2 cellular contexts compared by ENCODE assay signal in genomic region chr20:58650181-58650775, GRCh38.
TF ChIP-seq lines count a peak whose summit lies in the region.

No MANE protein-coding gene starts in this region.

TF ChIP-seq in HCT116, 20 proteins besides CTCF, POLR2A, EP300 and RAD21:
- no peak for TF ChIP-seq SIN3A (IDR thresholded peaks at IDR 0.05; ENCODE audit: low read depth)
- TF ChIP-seq EGR1 (IDR thresholded peaks at IDR 0.05; ENCODE audit: low read depth) = no peak
- TF ChIP-seq, protein P1, sequence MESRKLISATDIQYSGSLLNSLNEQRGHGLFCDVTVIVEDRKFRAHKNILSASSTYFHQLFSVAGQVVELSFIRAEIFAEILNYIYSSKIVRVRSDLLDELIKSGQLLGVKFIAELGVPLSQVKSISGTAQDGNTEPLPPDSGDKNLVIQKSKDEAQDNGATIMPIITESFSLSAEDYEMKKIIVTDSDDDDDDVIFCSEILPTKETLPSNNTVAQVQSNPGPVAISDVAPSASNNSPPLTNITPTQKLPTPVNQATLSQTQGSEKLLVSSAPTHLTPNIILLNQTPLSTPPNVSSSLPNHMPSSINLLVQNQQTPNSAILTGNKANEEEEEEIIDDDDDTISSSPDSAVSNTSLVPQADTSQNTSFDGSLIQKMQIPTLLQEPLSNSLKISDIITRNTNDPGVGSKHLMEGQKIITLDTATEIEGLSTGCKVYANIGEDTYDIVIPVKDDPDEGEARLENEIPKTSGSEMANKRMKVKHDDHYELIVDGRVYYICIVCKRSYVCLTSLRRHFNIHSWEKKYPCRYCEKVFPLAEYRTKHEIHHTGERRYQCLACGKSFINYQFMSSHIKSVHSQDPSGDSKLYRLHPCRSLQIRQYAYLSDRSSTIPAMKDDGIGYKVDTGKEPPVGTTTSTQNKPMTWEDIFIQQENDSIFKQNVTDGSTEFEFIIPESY (IDR thresholded peaks at IDR 0.05; ENCODE audit: extremely low read depth, insufficient replicate concordance, low read length) = no peak
- TF ChIP-seq FOSL1 (IDR thresholded peaks at IDR 0.05; ENCODE audit: low read depth) = no peak
- no peak for TF ChIP-seq JUND (IDR thresholded peaks at IDR 0.05)
- no peak for TF ChIP-seq CBX3 (IDR thresholded peaks at IDR 0.05; ENCODE audit: low read depth)
- TF ChIP-seq ATF3 (IDR thresholded peaks at IDR 0.05) = no peak
- no peak for TF ChIP-seq CEBPB (IDR thresholded peaks at IDR 0.05; ENCODE audit: low read depth)
- no peak for TF ChIP-seq TCF7L2 (IDR thresholded peaks at IDR 0.05; ENCODE audit: borderline replicate concordance, extremely low read depth, insufficient read depth, insufficient read length)
- TF ChIP-seq YY1 (IDR thresholded peaks at IDR 0.05; ENCODE audit: extremely low read depth, insufficient replicate concordance, low read depth, low read length) = no peak
- TF ChIP-seq, protein P2, sequence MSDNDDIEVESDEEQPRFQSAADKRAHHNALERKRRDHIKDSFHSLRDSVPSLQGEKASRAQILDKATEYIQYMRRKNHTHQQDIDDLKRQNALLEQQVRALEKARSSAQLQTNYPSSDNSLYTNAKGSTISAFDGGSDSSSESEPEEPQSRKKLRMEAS (IDR thresholded peaks at IDR 0.05) = no peak
- TF ChIP-seq EZH2 (IDR thresholded peaks at IDR 0.05) = no peak
- no peak for TF ChIP-seq EZH2phosphoT487 (IDR thresholded peaks at IDR 0.05; ENCODE audit: borderline replicate concordance)
- TF ChIP-seq POLR2AphosphoS5 (IDR thresholded peaks at IDR 0.05; ENCODE audit: low read depth, low read length) = no peak
- no peak for TF ChIP-seq SRF (IDR thresholded peaks at IDR 0.05; ENCODE audit: low read depth)
- TF ChIP-seq ZFX (IDR thresholded peaks at IDR 0.05) = no peak
- TF ChIP-seq SP1 (IDR thresholded peaks at IDR 0.05; ENCODE audit: low read depth) = no peak
- no peak for TF ChIP-seq ZNF274 (IDR thresholded peaks at IDR 0.05; ENCODE audit: low read depth, low read length)
- TF ChIP-seq REST (IDR thresholded peaks at IDR 0.05; ENCODE audit: low read depth) = no peak
- no peak for TF ChIP-seq ELF1 (IDR thresholded peaks at IDR 0.05; ENCODE audit: borderline replicate concordance, low read depth)
TF ChIP-seq in HCT116: peak in this region for 0.

TF ChIP-seq in HepG2, 621 proteins besides CTCF, POLR2A, EP300 and RAD21:
- no peak for TF ChIP-seq SRSF4 (IDR thresholded peaks at IDR 0.05; ENCODE audit: low read depth, low read length, poor library complexity, severe bottlenecking)
- no peak for TF ChIP-seq SETDB1 (CRISPR knock-in tag; IDR thresholded peaks at IDR 0.05; ENCODE audit: borderline replicate concordance)
- no peak for TF ChIP-seq ZFP82 (CRISPR knock-in tag; IDR thresholded peaks at IDR 0.05; ENCODE audit: borderline replicate concordance)
- TF ChIP-seq GATA4 (IDR thresholded peaks at IDR 0.05; ENCODE audit: borderline replicate concordance, low read depth) = no peak
